Comparison of ENCODE assay signal across 8 cellular contexts in genomic region chr7:44065431-44066110, GRCh38. TPM values are rescaled to one million over a fixed set of nuclear protein-coding genes. Genes with fewer than 3 reads are reported as not detected.
DNase-seq lines count a peak whose midpoint lies in the region; ATAC-seq and TF ChIP-seq lines count a peak whose summit lies in the region.

Gene PGAM2 (minus strand): TSS chr7:44065567. CDS start chr7:44065529, 38 bp downstream.

- no peak for TF ChIP-seq EP300 in sigmoid colon (IDR thresholded peaks at IDR 0.05)

- no peak for ATAC-seq in GM21786 (IDR thresholded peaks at IDR 0.05; ENCODE audit: unreplicated experiment)

- DNase-seq in NCI-H1092 treated with DMSO at 0.1 percent for 48 hours (lab: John Stamatoyannopoulos, UW) = peak; percentile 27
- DNase-seq in NCI-H1092 (lab: John Stamatoyannopoulos, UW) = no peak
- peak; percentile 80 for DNase-seq in SK-N-DZ (ENCODE audit: low spot score)
- DNase-seq in head of caudate nucleus = peak in 33 of 42 donors; percentile 21 to 74 (median 56)
- DNase-seq in sigmoid colon = peak; percentile 79
- no peak for DNase-seq in inferior parietal cortex (ENCODE audit: extremely low spot score)
- no peak for DNase-seq in esophagus squamous epithelium (lab: John Stamatoyannopoulos, UW)

- 25 to 38% methylated on average over 14 of the region's 14 CpGs for WGBS in sigmoid colon, 2 donors
- 7 to 25% methylated on average over 3 of the region's 14 CpGs for WGBS in esophagus squamous epithelium, 2 donors

- H3K9me3 ChIP-seq in sigmoid colon (no peaks in the 10 kb centered on the region), esophagus squamous epithelium (no peaks in the 10 kb centered on the region)

- H3K36me3 ChIP-seq in sigmoid colon (peaks cover 0 to 23% (median 4%) of the 10 kb centered on the region in 4 donors), esophagus squamous epithelium (peaks cover 6 to 24% (median 20%) of the 10 kb centered on the region in 3 donors)

- TF ChIP-seq POLR2A in sigmoid colon (IDR thresholded peaks at IDR 0.05) = no peak
- no peak for TF ChIP-seq POLR2A in esophagus squamous epithelium (IDR thresholded peaks at IDR 0.05)

- intact Hi-C loops in head of caudate nucleus (cut with DNase I) (no loop called here), sigmoid colon (cut with DNase I) (no loop called here), esophagus squamous epithelium (cut with DNase I) (no loop called here)

- TF ChIP-seq CTCF in sigmoid colon (IDR thresholded peaks at IDR 0.05) = no peak
- no peak for TF ChIP-seq CTCF in esophagus squamous epithelium (IDR thresholded peaks at IDR 0.05)

- peaks cover 0 to 25% (median 20%) of the 10 kb centered on the region in 4 donors for H3K4me1 ChIP-seq in sigmoid colon
- peaks cover 16 to 46% (median 23%) of the 10 kb centered on the region in 3 donors for H3K4me1 ChIP-seq in esophagus squamous epithelium

- no peaks in the 10 kb centered on the region for H3K27me3 ChIP-seq in sigmoid colon
- H3K27me3 ChIP-seq in esophagus squamous epithelium = no peaks in the 10 kb centered on the region

- H3K4me3 ChIP-seq in sigmoid colon = peak within 1 kb of the TSS in 1 of 4 donors; percentile 4
- no peak within 1 kb of the TSS for H3K4me3 ChIP-seq in esophagus squamous epithelium

- peak within 1 kb of the TSS in 1 of 4 donors; percentile 32 for H3K27ac ChIP-seq in sigmoid colon
- H3K27ac ChIP-seq in esophagus squamous epithelium = no peak within 1 kb of the TSS

RNA-seq across cellular contexts. Expression of gene PGAM2, which starts in this region (rescaled TPM):
- polyA plus RNA-seq in SK-N-DZ (2014; cell fraction: cytosol; rRNA removed) = 15.5 and 22.9 TPM in 2 replicates
- polyA plus RNA-seq in SK-N-DZ (2014; cell fraction: nucleus; rRNA removed) = 6.3 and 12.6 TPM in 2 replicates
- total RNA-seq in sigmoid colon (1 to 10 TPM in 2 of 4 donors, under 1 TPM in 2; 0.71 to 2.1 (median 1.1) TPM), esophagus squamous epithelium (1 to 10 TPM in 2 of 4 donors, under 1 TPM in 1, not detected in 1; 0.57 to 1.6 (median 1.3) TPM)
- polyA plus RNA-seq in sigmoid colon = 1 to 10 TPM in 2 of 3 donors, not detected in 1; 1.2 to 3.0 TPM

Comparison
In these comparisons a context has a peak if more than half of its experiments do, and no peak if none do; other contexts are left out.
1. DNase-seq: peak in NCI-H1092 treated with DMSO at 0.1 percent for 48 hours (single experiment), SK-N-DZ (single experiment), head of caudate nucleus (33 of 42) and sigmoid colon (single experiment); none in NCI-H1092 (single experiment), inferior parietal cortex (single experiment) and esophagus squamous epithelium (single experiment).